25 cellular contexts compared by ENCODE assay signal in genomic region chrX:66698273-66699204, GRCh38.
"Had no signal": no experiment of that assay in that cellular context is flagged by ENCODE, and none has a peak within 500 bp of the region (broad histone marks: within the 10 kb centered on the region; RNA-seq: fewer than 3 reads in every experiment).

No MANE protein-coding gene starts in this region.

- H3K9me3 Mint-ChIP-seq: activated CD4-positive, alpha-beta memory T cell treated with anti-CD3 and anti-CD28 coated beads for 36 hours; T-helper 1 cell treated with Interleukin-12 subunit alpha and Interleukin-12 subunit beta and Interleukin-4 antibody, amounts not matched to agents 30 μg/mL and 1 μg/mL, for 36 hours had no signal

- ATAC-seq: WTC11 had no signal

- DNase-seq: activated CD4-positive, alpha-beta memory T cell treated with anti-CD3 and anti-CD28 coated beads for 36 hours; activated CD4-positive, alpha-beta T cell treated with anti-CD3 and anti-CD28 coated beads, Interleukin-2, amount 10 ng/mL, durations not matched to agents 7 days and 5 days; activated CD4-positive, CD25-positive, alpha-beta regulatory T cell treated with anti-CD3 and anti-CD28 coated beads, Interleukin-2, amount 50 U/mL, for 72 hours; activated CD8-positive, alpha-beta memory T cell treated with anti-CD3 and anti-CD28 coated beads for 24 hours; activated effector memory CD4-positive, alpha-beta T cell treated with Interleukin-2 at 50 U/mL for 16 hours; activated naive CD4-positive, alpha-beta T cell; amygdala; brain microvascular endothelial cell; cerebellar nuclear complex; colonic mucosa; dermis blood vessel endothelial cell; NCI-H1105; NCI-H1436 treated with DMSO at 0.1 percent for 48 hours; NCI-H187; NCI-H2081; NCI-H446; NCI-H524; Peyer's patch; Right ventricle myocardium superior; T-helper 9 cell had no signal

- H3K36me3 ChIP-seq: brain microvascular endothelial cell, cardiac muscle cell, colonic mucosa, Peyer's patch had no signal

- H3K4me1 ChIP-seq: colonic mucosa, Peyer's patch had no signal

- H3K27ac Mint-ChIP-seq: activated CD4-positive, alpha-beta memory T cell treated with anti-CD3 and anti-CD28 coated beads for 36 hours; activated CD4-positive, alpha-beta T cell treated with anti-CD3 and anti-CD28 coated beads, Interleukin-2, amount 10 ng/mL, durations not matched to agents 7 days and 5 days; activated naive CD8-positive, alpha-beta T cell; T-helper 1 cell treated with Interleukin-12 subunit alpha and Interleukin-12 subunit beta and Interleukin-4 antibody, amounts not matched to agents 30 μg/mL and 1 μg/mL, for 36 hours; WTC11 had no signal

- H3K36me3 Mint-ChIP-seq: activated CD4-positive, alpha-beta memory T cell treated with anti-CD3 and anti-CD28 coated beads for 36 hours; activated naive CD8-positive, alpha-beta T cell had no signal

- H3K9me3 ChIP-seq: colonic mucosa, Peyer's patch had no signal

- H3K27me3 ChIP-seq: brain microvascular endothelial cell, cardiac muscle cell, colonic mucosa, Peyer's patch had no signal

- H3K27ac ChIP-seq: brain microvascular endothelial cell, cardiac muscle cell, colonic mucosa, Peyer's patch, RWPE1 had no signal

- H3K4me3 Mint-ChIP-seq: activated CD4-positive, alpha-beta memory T cell treated with anti-CD3 and anti-CD28 coated beads for 36 hours; activated CD4-positive, alpha-beta T cell treated with anti-CD3 and anti-CD28 coated beads, Interleukin-2, amount 10 ng/mL, durations not matched to agents 7 days and 5 days; activated naive CD8-positive, alpha-beta T cell; T-helper 1 cell treated with Interleukin-12 subunit alpha and Interleukin-12 subunit beta and Interleukin-4 antibody, amounts not matched to agents 30 μg/mL and 1 μg/mL, for 36 hours; WTC11 had no signal

- H3K4me3 ChIP-seq: cardiac muscle cell, colonic mucosa, Peyer's patch had no signal

- H3K4me1 Mint-ChIP-seq: activated CD4-positive, alpha-beta T cell treated with anti-CD3 and anti-CD28 coated beads, Interleukin-2, amount 10 ng/mL, durations not matched to agents 7 days and 5 days; WTC11 had no signal

- H3K27me3 Mint-ChIP-seq: activated CD4-positive, alpha-beta T cell treated with anti-CD3 and anti-CD28 coated beads, Interleukin-2, amount 10 ng/mL, durations not matched to agents 7 days and 5 days; activated naive CD8-positive, alpha-beta T cell had no signal
